Comparison of ENCODE assay signal across 17 cellular contexts in the genomic region with DNA sequence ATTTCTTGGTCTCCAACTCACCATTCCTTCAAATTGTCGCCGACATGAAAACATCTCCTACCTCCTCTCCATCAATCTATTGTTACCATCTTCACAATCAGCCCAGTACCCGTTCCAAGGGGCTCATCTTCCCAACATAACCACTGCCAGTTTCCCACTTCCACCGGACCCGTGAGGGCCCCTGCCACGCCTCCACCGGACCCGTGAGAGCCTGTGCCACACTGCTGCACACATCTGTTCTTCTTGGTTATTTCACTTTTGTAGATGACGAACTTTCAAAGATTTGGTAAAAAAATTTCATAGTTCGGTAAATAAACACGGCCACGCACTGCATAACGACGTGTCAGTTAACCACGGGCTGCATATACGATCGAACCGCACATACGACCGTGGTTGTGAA.
DNase-seq lines count a peak whose midpoint lies in the region; ATAC-seq, FAIRE-seq and TF ChIP-seq lines count a peak whose summit lies in the region.
"Had no signal": no experiment of that assay in that cellular context is flagged by ENCODE, and none has a peak within 500 bp of the region (broad histone marks: within the 10 kb centered on the region; RNA-seq: fewer than 3 reads in every experiment).

No MANE protein-coding gene starts in this region.

- H3K4me3 ChIP-seq in GM23338 (no peak overlapping the region), thyroid gland (replicated peaks in 1 of 3) (no peak overlapping the region)
- H3K4me3 ChIP-seq: BLaER1 treated with 17β-estradiol and CSF1 and Interleukin-3, amounts not matched to agents 10 nM and 100 nM; K562 had no signal

- peaks cover 30% of the 10 kb centered on the region for H3K79me2 ChIP-seq in GM23338 (replicated peaks; ENCODE audit: insufficient read depth)

- DNase-seq in GM23338 (ENCODE audit: low spot score) (no peak), HTR-8/SVneo (ENCODE audit: insufficient read length, low spot score) (no peak), chondrocyte (ENCODE audit: low spot score) (no peak), osteocyte (ENCODE audit: extremely low spot score, unreplicated experiment) (no peak), thyroid gland (no peak), NOMO-1 (lab: John Stamatoyannopoulos, UW; ENCODE audit: unreplicated experiment in 2 of 2) (no peak)
- DNase-seq: ACHN; CD4-positive, CD25-positive, alpha-beta regulatory T cell; DMS79 treated with DMSO at 0.1 percent for 48 hours; EL had no signal

- no peak overlapping the region for H3K27ac ChIP-seq in GM23338 (ENCODE audit: low read depth)
- H3K27ac ChIP-seq in thyroid gland: no peak overlapping the region
- H3K27ac ChIP-seq: BLaER1 treated with 17β-estradiol and CSF1 and Interleukin-3, amounts not matched to agents 10 nM and 100 nM had no signal

- WGBS in thyroid gland, 2 donors: 95% methylated on average over 20 of the region's 20 CpGs

- H3K9me3 ChIP-seq in thyroid gland: no peaks in the 10 kb centered on the region
- H3K9me3 ChIP-seq: BLaER1 treated with 17β-estradiol and CSF1 and Interleukin-3, amounts not matched to agents 10 nM and 100 nM had no signal

- FAIRE-seq in HTR-8/SVneo (lab: Jason Lieb, UNC): peak; percentile 4
- FAIRE-seq: G401.6, GM12892, GM19239, K562 had no signal

- H3K27me3 Mint-ChIP-seq in GM23338 (ENCODE audit: insufficient read depth, low read depth, poor library complexity) (peaks cover 2% of the 10 kb centered on the region), chondrocyte (ENCODE audit: low read depth) (no peaks in the 10 kb centered on the region), osteocyte (ENCODE audit: unreplicated experiment) (no peaks in the 10 kb centered on the region)
- H3K27me3 Mint-ChIP-seq: CD4-positive, CD25-positive, alpha-beta regulatory T cell had no signal

- no peak overlapping the region for H3K4me2 ChIP-seq in GM23338
- H3K4me2 ChIP-seq: BLaER1 treated with 17β-estradiol and CSF1 and Interleukin-3, amounts not matched to agents 10 nM and 100 nM had no signal

- H3K36me3 ChIP-seq in GM23338 (ENCODE audit: insufficient read depth) (peaks cover 3% of the 10 kb centered on the region; the same call in 1 of the 2 replicates), thyroid gland (no peaks in the 10 kb centered on the region)

- H2AFZ ChIP-seq in GM23338: no peak overlapping the region

- no peak for TF ChIP-seq CTCF in GM23338 (conservative IDR thresholded peaks at IDR 0.05; ENCODE audit: low read depth in 2 of 2)
- no peak for TF ChIP-seq CTCF in chondrocyte (IDR thresholded peaks at IDR 0.05)
- TF ChIP-seq CTCF in osteocyte (IDR thresholded peaks at IDR 0.05): no peak
- no peak for TF ChIP-seq CTCF in thyroid gland (IDR thresholded peaks at IDR 0.05)

- no peaks in the 10 kb centered on the region; the same call in none of the 2 replicates for H4K20me1 ChIP-seq in GM23338 (replicated peaks; ENCODE audit: insufficient read depth)

- H3K36me3 Mint-ChIP-seq in GM23338 (ENCODE audit: low read depth) (peaks cover 31% of the 10 kb centered on the region), chondrocyte (ENCODE audit: low read depth) (peaks cover 25% of the 10 kb centered on the region), osteocyte (ENCODE audit: unreplicated experiment) (peaks cover 36% of the 10 kb centered on the region)
- H3K36me3 Mint-ChIP-seq: CD4-positive, CD25-positive, alpha-beta regulatory T cell had no signal

- H3K9me2 ChIP-seq in GM23338 (ENCODE audit: insufficient read depth): no peaks in the 10 kb centered on the region

- H3K27me3 ChIP-seq in GM23338 (ENCODE audit: insufficient read depth): no peaks in the 10 kb centered on the region
- H3K27me3 ChIP-seq in thyroid gland: no peaks in the 10 kb centered on the region
- H3K27me3 ChIP-seq: BLaER1 treated with 17β-estradiol and CSF1 and Interleukin-3, amounts not matched to agents 10 nM and 100 nM had no signal

- H3F3A ChIP-seq in GM23338 (replicated peaks; ENCODE audit: low read depth): no peaks in the 10 kb centered on the region

- H3K9me3 Mint-ChIP-seq in GM23338 (no peaks in the 10 kb centered on the region), chondrocyte (ENCODE audit: low read depth) (no peaks in the 10 kb centered on the region), osteocyte (ENCODE audit: unreplicated experiment) (no peaks in the 10 kb centered on the region)

- H3K27ac Mint-ChIP-seq in GM23338 (0 out of 2 replicates have a peak overlapping the region, but pooled peaks have one; percentile 1), chondrocyte (ENCODE audit: unreplicated experiment) (peak overlapping the region; percentile 15), osteocyte (ENCODE audit: unreplicated experiment) (peak overlapping the region; percentile 19)
- H3K27ac Mint-ChIP-seq: CD4-positive, CD25-positive, alpha-beta regulatory T cell had no signal

- H3K4me1 ChIP-seq in GM23338 (ENCODE audit: insufficient read depth): peaks cover 18% of the 10 kb centered on the region
- H3K4me1 ChIP-seq in thyroid gland: no peaks in the 10 kb centered on the region

- H3K4me1 Mint-ChIP-seq in GM23338 (peaks cover 26% of the 10 kb centered on the region), chondrocyte (ENCODE audit: low read depth) (peaks cover 38% of the 10 kb centered on the region), osteocyte (ENCODE audit: unreplicated experiment) (peaks cover 27% of the 10 kb centered on the region)
- H3K4me1 Mint-ChIP-seq: CD4-positive, CD25-positive, alpha-beta regulatory T cell had no signal

- H3K4me3 Mint-ChIP-seq in GM23338 (no peak overlapping the region), chondrocyte (ENCODE audit: unreplicated experiment) (no peak overlapping the region), osteocyte (ENCODE audit: unreplicated experiment) (no peak overlapping the region)
- H3K4me3 Mint-ChIP-seq: CD4-positive, CD25-positive, alpha-beta regulatory T cell had no signal

- no peak for TF ChIP-seq POLR2A in thyroid gland (IDR thresholded peaks at IDR 0.05)

- intact Hi-C loops in thyroid gland (cut with DNase I): no loop called here

- ATAC-seq in GM23338: no peak
- ATAC-seq in SK-N-SH treated with all-trans-retinoic acid at 6 μM for 48 hours: no peak
- ATAC-seq: HCT116, K562 had no signal

TF ChIP-seq in GM23338, 12 proteins besides CTCF, POLR2A, EP300 and RAD21:
- TF ChIP-seq, protein P1, sequence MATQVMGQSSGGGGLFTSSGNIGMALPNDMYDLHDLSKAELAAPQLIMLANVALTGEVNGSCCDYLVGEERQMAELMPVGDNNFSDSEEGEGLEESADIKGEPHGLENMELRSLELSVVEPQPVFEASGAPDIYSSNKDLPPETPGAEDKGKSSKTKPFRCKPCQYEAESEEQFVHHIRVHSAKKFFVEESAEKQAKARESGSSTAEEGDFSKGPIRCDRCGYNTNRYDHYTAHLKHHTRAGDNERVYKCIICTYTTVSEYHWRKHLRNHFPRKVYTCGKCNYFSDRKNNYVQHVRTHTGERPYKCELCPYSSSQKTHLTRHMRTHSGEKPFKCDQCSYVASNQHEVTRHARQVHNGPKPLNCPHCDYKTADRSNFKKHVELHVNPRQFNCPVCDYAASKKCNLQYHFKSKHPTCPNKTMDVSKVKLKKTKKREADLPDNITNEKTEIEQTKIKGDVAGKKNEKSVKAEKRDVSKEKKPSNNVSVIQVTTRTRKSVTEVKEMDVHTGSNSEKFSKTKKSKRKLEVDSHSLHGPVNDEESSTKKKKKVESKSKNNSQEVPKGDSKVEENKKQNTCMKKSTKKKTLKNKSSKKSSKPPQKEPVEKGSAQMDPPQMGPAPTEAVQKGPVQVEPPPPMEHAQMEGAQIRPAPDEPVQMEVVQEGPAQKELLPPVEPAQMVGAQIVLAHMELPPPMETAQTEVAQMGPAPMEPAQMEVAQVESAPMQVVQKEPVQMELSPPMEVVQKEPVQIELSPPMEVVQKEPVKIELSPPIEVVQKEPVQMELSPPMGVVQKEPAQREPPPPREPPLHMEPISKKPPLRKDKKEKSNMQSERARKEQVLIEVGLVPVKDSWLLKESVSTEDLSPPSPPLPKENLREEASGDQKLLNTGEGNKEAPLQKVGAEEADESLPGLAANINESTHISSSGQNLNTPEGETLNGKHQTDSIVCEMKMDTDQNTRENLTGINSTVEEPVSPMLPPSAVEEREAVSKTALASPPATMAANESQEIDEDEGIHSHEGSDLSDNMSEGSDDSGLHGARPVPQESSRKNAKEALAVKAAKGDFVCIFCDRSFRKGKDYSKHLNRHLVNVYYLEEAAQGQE (IDR thresholded peaks at IDR 0.05; ENCODE audit: unreplicated experiment): no peak
- TF ChIP-seq STAT1 (IDR thresholded peaks at IDR 0.05; ENCODE audit: unreplicated experiment) (no peak), ZNF114 (CRISPR knock-in tag; IDR thresholded peaks at IDR 0.05) (no peak)

TF ChIP-seq in SK-N-SH treated with all-trans-retinoic acid at 6 μM for 48 hours, 23 proteins besides CTCF, POLR2A, EP300 and RAD21:
- no peak for TF ChIP-seq ZNF565 (CRISPR knock-in tag; conservative IDR thresholded peaks at IDR 0.05; ENCODE audit: low read depth)
- TF ChIP-seq ARNTL (CRISPR knock-in tag; IDR thresholded peaks at IDR 0.05; ENCODE audit: borderline replicate concordance, low read depth): no peak
- TF ChIP-seq ZC3H10 (CRISPR knock-in tag; IDR thresholded peaks at IDR 0.05): no peak
- TF ChIP-seq GLIS3 (CRISPR knock-in tag; IDR thresholded peaks at IDR 0.05): no peak
- TF ChIP-seq ZNF70 (CRISPR knock-in tag; IDR thresholded peaks at IDR 0.05): no peak
TF ChIP-seq in SK-N-SH treated with all-trans-retinoic acid at 6 μM for 48 hours: peak in this region for 0.
